37 cellular contexts compared by ENCODE assay signal in genomic region chr9:10248890-10249289, GRCh38.
"Had no signal": no experiment of that assay in that cellular context is flagged by ENCODE, and none has a peak within 500 bp of the region (broad histone marks: within the 10 kb centered on the region; RNA-seq: fewer than 3 reads in every experiment).

No MANE protein-coding gene starts in this region.

- H3K4me3 Mint-ChIP-seq: activated B cell treated with CpG ODN at 0.5 μM for 24 hours; activated CD4-positive, alpha-beta memory T cell treated with anti-CD3 and anti-CD28 coated beads, Interleukin-2, amount 10 ng/mL, durations not matched to agents 7 days and 5 days; activated CD4-positive, alpha-beta T cell treated with anti-CD3 and anti-CD28 coated beads, Interleukin-2, amount 10 ng/mL, durations not matched to agents 7 days and 5 days; activated CD8-positive, alpha-beta memory T cell treated with anti-CD3 and anti-CD28 coated beads, Interleukin-2, amount 10 ng/mL, durations not matched to agents 7 days and 5 days; activated CD8-positive, alpha-beta T cell treated with anti-CD3 and anti-CD28 coated beads, Interleukin-2, amount 10 ng/mL, durations not matched to agents 7 days and 5 days; activated naive CD4-positive, alpha-beta T cell treated with anti-CD3 and anti-CD28 coated beads for 36 hours; activated naive CD8-positive, alpha-beta T cell treated with anti-CD3 and anti-CD28 coated beads for 36 hours; activated T-cell treated with anti-CD3 and anti-CD28 coated beads, Interleukin-2, amount 50 U/mL, for 4 hours; activated T-cell treated with anti-CD3 and anti-CD28 coated beads, Interleukin-2, amount 50 U/mL, for 72 hours; activated T-helper 1 cell treated with anti-CD3 and anti-CD28 coated beads, Interleukin-12 subunit alpha, Interleukin-12 subunit beta, Interleukin-2, Interleukin-4 antibody, amounts not matched to agents 30 ng/mL and 10 ng/mL and 1 ng/mL, durations not matched to agents 14 hours and 24 hours and 36 hours; activated T-helper 17 cell treated with anti-CD3 and anti-CD28 coated beads, Interleukin-2, amount 50 U/mL, for 72 hours; T-helper 1 cell treated with Interleukin-12 subunit alpha and Interleukin-12 subunit beta and Interleukin-4 antibody, amounts not matched to agents 30 μg/mL and 1 μg/mL, for 36 hours; T-helper 2 cell treated with Interferon-gamma antibody and Interleukin-4, amounts not matched to agents 5 μg/mL and 100 μg/mL, for 36 hours had no signal

- H3K4me3 ChIP-seq: adrenal gland, body of pancreas, breast epithelium had no signal

- H3K36me3 Mint-ChIP-seq: activated CD8-positive, alpha-beta memory T cell treated with anti-CD3 and anti-CD28 coated beads, Interleukin-2, amount 10 ng/mL, durations not matched to agents 7 days and 5 days; activated naive CD4-positive, alpha-beta T cell treated with anti-CD3 and anti-CD28 coated beads, Interleukin-2, amount 50 U/mL, for 72 hours; activated naive CD8-positive, alpha-beta T cell treated with anti-CD3 and anti-CD28 coated beads for 36 hours had no signal

- H3K9me3 ChIP-seq: adrenal gland, body of pancreas, breast epithelium had no signal

- H3K9me3 Mint-ChIP-seq: activated B cell treated with CpG ODN at 0.5 μM for 24 hours; activated CD4-positive, alpha-beta T cell treated with anti-CD3 and anti-CD28 coated beads, Interleukin-2, amount 10 ng/mL, durations not matched to agents 7 days and 5 days had no signal

- H3K36me3 ChIP-seq: adrenal gland, brain microvascular endothelial cell, breast epithelium had no signal

- DNase-seq: activated B cell treated with CpG ODN at 0.5 μM for 24 hours; activated CD4-positive, alpha-beta memory T cell treated with anti-CD3 and anti-CD28 coated beads, Interleukin-2, amount 10 ng/mL, durations not matched to agents 7 days and 5 days; activated CD4-positive, alpha-beta T cell treated with anti-CD3 and anti-CD28 coated beads for 48 hours; activated CD4-positive, alpha-beta T cell treated with anti-CD3 and anti-CD28 coated beads, Interleukin-2, amount 10 ng/mL, durations not matched to agents 7 days and 5 days; activated CD4-positive, alpha-beta T cell treated with anti-CD3 and anti-CD28 coated beads, Interleukin-2, amount 50 U/mL, for 48 hours; activated CD4-positive, CD25-positive, alpha-beta regulatory T cell treated with anti-CD3 and anti-CD28 coated beads, Interleukin-2, amount 50 U/mL, for 72 hours; activated CD8-positive, alpha-beta memory T cell treated with anti-CD3 and anti-CD28 coated beads for 24 hours; activated CD8-positive, alpha-beta memory T cell treated with anti-CD3 and anti-CD28 coated beads, Interleukin-2, amount 10 ng/mL, durations not matched to agents 7 days and 5 days; activated CD8-positive, alpha-beta memory T cell treated with anti-CD3 and anti-CD28 coated beads, Interleukin-2, amount 50 U/mL, for 48 hours; activated CD8-positive, alpha-beta T cell treated with anti-CD3 and anti-CD28 coated beads, Interleukin-2, amount 10 ng/mL, durations not matched to agents 7 days and 5 days; activated effector memory CD4-positive, alpha-beta T cell treated with anti-CD3 and anti-CD28 coated beads, Interleukin-2, amount 50 U/mL, for 16 hours; activated gamma-delta T cell treated with Interleukin-2 at 50 U/mL for 16 hours; activated naive CD4-positive, alpha-beta T cell; activated naive CD4-positive, alpha-beta T cell treated with anti-CD3 and anti-CD28 coated beads for 36 hours; activated naive CD4-positive, alpha-beta T cell treated with anti-CD3 and anti-CD28 coated beads, Interleukin-2, amount 50 U/mL, for 16 hours; activated naive CD8-positive, alpha-beta T cell treated with anti-CD3 and anti-CD28 coated beads for 36 hours; activated T-cell treated with anti-CD3 and anti-CD28 coated beads, Interleukin-2, amount 50 U/mL, for 1 hour; activated T-cell treated with anti-CD3 and anti-CD28 coated beads, Interleukin-2, amount 50 U/mL, for 4 hours; activated T-cell treated with anti-CD3 and anti-CD28 coated beads, Interleukin-2, amount 50 U/mL, for 72 hours; adrenal gland; amniotic stem cell; aorta; body of pancreas; brain microvascular endothelial cell; central memory CD4-positive, alpha-beta T cell; T-helper 1 cell; T-helper 2 cell; T-helper 9 cell had no signal

- H3K4me1 Mint-ChIP-seq: activated B cell treated with CpG ODN at 0.5 μM for 24 hours; activated CD4-positive, alpha-beta memory T cell treated with anti-CD3 and anti-CD28 coated beads, Interleukin-2, amount 10 ng/mL, durations not matched to agents 7 days and 5 days; activated CD4-positive, alpha-beta T cell treated with anti-CD3 and anti-CD28 coated beads, Interleukin-2, amount 10 ng/mL, durations not matched to agents 7 days and 5 days; activated CD8-positive, alpha-beta memory T cell treated with anti-CD3 and anti-CD28 coated beads, Interleukin-2, amount 10 ng/mL, durations not matched to agents 7 days and 5 days; activated naive CD8-positive, alpha-beta T cell treated with anti-CD3 and anti-CD28 coated beads for 36 hours; activated T-helper 17 cell treated with anti-CD3 and anti-CD28 coated beads, Interleukin-2, amount 50 U/mL, for 72 hours had no signal

- ATAC-seq: activated CD8-positive, alpha-beta memory T cell treated with anti-CD3 and anti-CD28 coated beads, Interleukin-2, amount 10 ng/mL, durations not matched to agents 7 days and 5 days; activated CD8-positive, alpha-beta T cell treated with anti-CD3 and anti-CD28 coated beads, Interleukin-2, amount 10 ng/mL, durations not matched to agents 7 days and 5 days; activated naive CD4-positive, alpha-beta T cell treated with anti-CD3 and anti-CD28 coated beads, Interleukin-2, amount 50 U/mL, for 72 hours; activated T-cell treated with anti-CD3 and anti-CD28 coated beads, Interleukin-2, amount 50 U/mL, for 4 hours; activated T-cell treated with anti-CD3 and anti-CD28 coated beads, Interleukin-2, amount 50 U/mL, for 72 hours; activated T-helper 17 cell treated with anti-CD3 and anti-CD28 coated beads, Interleukin-2, amount 50 U/mL, for 72 hours; body of pancreas had no signal

- H3K27me3 ChIP-seq: adrenal gland, body of pancreas, brain microvascular endothelial cell, breast epithelium had no signal

- H3K27ac ChIP-seq: adrenal gland, body of pancreas, brain microvascular endothelial cell, breast epithelium, VCaP had no signal

- FAIRE-seq: astrocyte, TTC549 had no signal

- H3K27me3 Mint-ChIP-seq: activated CD4-positive, alpha-beta memory T cell treated with anti-CD3 and anti-CD28 coated beads, Interleukin-2, amount 10 ng/mL, durations not matched to agents 7 days and 5 days; activated CD4-positive, alpha-beta T cell treated with anti-CD3 and anti-CD28 coated beads, Interleukin-2, amount 10 ng/mL, durations not matched to agents 7 days and 5 days; activated CD8-positive, alpha-beta memory T cell treated with anti-CD3 and anti-CD28 coated beads, Interleukin-2, amount 10 ng/mL, durations not matched to agents 7 days and 5 days; activated naive CD8-positive, alpha-beta T cell treated with anti-CD3 and anti-CD28 coated beads for 36 hours; activated T-helper 17 cell treated with anti-CD3 and anti-CD28 coated beads, Interleukin-2, amount 50 U/mL, for 72 hours had no signal

- H3K4me1 ChIP-seq: body of pancreas, breast epithelium had no signal

- H3K27ac Mint-ChIP-seq: activated B cell treated with CpG ODN at 0.5 μM for 24 hours; activated CD4-positive, alpha-beta memory T cell treated with anti-CD3 and anti-CD28 coated beads, Interleukin-2, amount 10 ng/mL, durations not matched to agents 7 days and 5 days; activated CD4-positive, alpha-beta T cell treated with anti-CD3 and anti-CD28 coated beads, Interleukin-2, amount 10 ng/mL, durations not matched to agents 7 days and 5 days; activated CD8-positive, alpha-beta memory T cell treated with anti-CD3 and anti-CD28 coated beads, Interleukin-2, amount 10 ng/mL, durations not matched to agents 7 days and 5 days; activated CD8-positive, alpha-beta T cell treated with anti-CD3 and anti-CD28 coated beads, Interleukin-2, amount 10 ng/mL, durations not matched to agents 7 days and 5 days; activated naive CD4-positive, alpha-beta T cell treated with anti-CD3 and anti-CD28 coated beads for 36 hours; activated naive CD4-positive, alpha-beta T cell treated with anti-CD3 and anti-CD28 coated beads, Interleukin-2, amount 50 U/mL, for 72 hours; activated naive CD8-positive, alpha-beta T cell treated with anti-CD3 and anti-CD28 coated beads for 36 hours; activated T-cell treated with anti-CD3 and anti-CD28 coated beads, Interleukin-2, amount 50 U/mL, for 72 hours; activated T-helper 1 cell treated with anti-CD3 and anti-CD28 coated beads, Interleukin-12 subunit alpha, Interleukin-12 subunit beta, Interleukin-2, Interleukin-4 antibody, amounts not matched to agents 30 ng/mL and 10 ng/mL and 1 ng/mL, durations not matched to agents 14 hours and 24 hours and 36 hours; activated T-helper 17 cell treated with anti-CD3 and anti-CD28 coated beads, Interleukin-2, amount 50 U/mL, for 72 hours; T-helper 1 cell treated with Interleukin-12 subunit alpha and Interleukin-12 subunit beta and Interleukin-4 antibody, amounts not matched to agents 30 μg/mL and 1 μg/mL, for 36 hours; T-helper 2 cell treated with Interferon-gamma antibody and Interleukin-4, amounts not matched to agents 5 μg/mL and 100 μg/mL, for 36 hours had no signal
